ENCODE assay signal across 8 cellular contexts in genomic region chr3:136250226-136250861, GRCh38. TPM values are rescaled to one million over a fixed set of nuclear protein-coding genes. Genes with fewer than 3 reads are reported as not detected.
DNase-seq lines count a peak whose midpoint lies in the region; ATAC-seq and TF ChIP-seq lines count a peak whose summit lies in the region.

Gene PCCB, plus strand, starts transcription at chr3:136250340. Its CDS starts 36 bp downstream, at chr3:136250376.

- DNase-seq in DMS79 treated with DMSO at 0.1 percent for 48 hours (lab: John Stamatoyannopoulos, UW): peak; percentile 93
- peak; percentile 91 for DNase-seq in KG1 (lab: John Stamatoyannopoulos, UW)
- peak; percentile 91 for DNase-seq in activated T-cell treated with anti-CD3 and anti-CD28 coated beads, Interleukin-2, amount 50 U/mL, for 4 hours
- DNase-seq in stimulated activated CD8-positive, alpha-beta memory T cell treated with anti-CD3 and anti-CD28 coated beads, Interleukin-7, amount 100 ng/mL, for 4 hours (ENCODE audit: low read depth in 2 of 2): peak; percentile 88 to 89

- H3K4me3 Mint-ChIP-seq in activated T-cell treated with anti-CD3 and anti-CD28 coated beads, Interleukin-2, amount 50 U/mL, for 4 hours: peak within 1 kb of the TSS; percentile 93

- H3K4me3 ChIP-seq in muscle layer of duodenum (ENCODE audit: low read depth in 1 of 2, low read length in 2 of 2): peak within 1 kb of the TSS; percentile 84 to 91

- H3K4me1 ChIP-seq in muscle layer of duodenum (ENCODE audit: control insufficient read depth in 1 of 2, insufficient read depth in 2 of 2, low read length in 2 of 2): peaks cover 8 to 16% of the 10 kb centered on the region in 2 donors

- H3K27me3 Mint-ChIP-seq in activated T-cell treated with anti-CD3 and anti-CD28 coated beads, Interleukin-2, amount 50 U/mL, for 4 hours (ENCODE audit: low read depth): no peaks in the 10 kb centered on the region

- peak within 1 kb of the TSS; percentile 85 for H3K27ac ChIP-seq in muscle layer of duodenum (ENCODE audit: low read length)

- no peaks in the 10 kb centered on the region for H3K27me3 ChIP-seq in muscle layer of duodenum (ENCODE audit: low read depth, low read length)

- ATAC-seq in GM21723 (IDR thresholded peaks at IDR 0.05; ENCODE audit: unreplicated experiment) (peak; percentile 96), esophagus mucosa (peak; percentile 99)
- peak; percentile 100 for ATAC-seq in activated T-cell treated with anti-CD3 and anti-CD28 coated beads, Interleukin-2, amount 50 U/mL, for 4 hours

- H3K9me3 ChIP-seq in muscle layer of duodenum (ENCODE audit: control insufficient read depth in 1 of 2, low read length in 2 of 2): no peaks in the 10 kb centered on the region

- H3K36me3 Mint-ChIP-seq in activated T-cell treated with anti-CD3 and anti-CD28 coated beads, Interleukin-2, amount 50 U/mL, for 4 hours (ENCODE audit: insufficient read depth): no peaks in the 10 kb centered on the region

- peaks cover 19% of the 10 kb centered on the region for H3K4me1 Mint-ChIP-seq in activated T-cell treated with anti-CD3 and anti-CD28 coated beads, Interleukin-2, amount 50 U/mL, for 4 hours (ENCODE audit: low read depth)

- no peaks in the 10 kb centered on the region for H3K36me3 ChIP-seq in muscle layer of duodenum (ENCODE audit: control insufficient read depth in 1 of 2, insufficient read depth in 2 of 2, low read length in 2 of 2)

- H3K9me3 Mint-ChIP-seq in activated T-cell treated with anti-CD3 and anti-CD28 coated beads, Interleukin-2, amount 50 U/mL, for 4 hours: no peaks in the 10 kb centered on the region

TF ChIP-seq in PFSK-1, 5 proteins besides CTCF, POLR2A, EP300 and RAD21:
- TF ChIP-seq POLR2AphosphoS5 (IDR thresholded peaks at IDR 0.05; ENCODE audit: low read depth, low read length) (peak; percentile 88), FOXP2 (optimal IDR thresholded peaks at IDR 0.05; ENCODE audit: borderline replicate concordance, extremely low read depth, extremely low read length, insufficient read depth) (peak; percentile 36), TAF1 (IDR thresholded peaks at IDR 0.05; ENCODE audit: borderline replicate concordance, insufficient read depth, low read length) (peak; percentile 43; the same call in 1 of the 2 replicates), SIN3A (IDR thresholded peaks at IDR 0.05; ENCODE audit: borderline replicate concordance, insufficient read depth, low read length) (no peak), REST (IDR thresholded peaks at IDR 0.05; ENCODE audit: insufficient read depth in 1 of 2, low read depth in 2 of 2, low read length in 2 of 2) (no peak)
TF ChIP-seq in PFSK-1: peak in this region for 3.

RNA-seq across cellular contexts. Expression of gene PCCB, which starts in this region (rescaled TPM):
- 56.1 TPM for polyA plus RNA-seq in PFSK-1 (2012; ENCODE audit: insufficient read length, low read depth)
- total RNA-seq in activated T-cell treated with anti-CD3 and anti-CD28 coated beads, Interleukin-2, amount 50 U/mL, for 4 hours: 10 to 100 TPM; 31.2 to 40.5 (median 38.5) TPM
- total RNA-seq in esophagus mucosa: 32.0 TPM

Comparison
In these comparisons a context has a peak if more than half of its experiments do, and no peak if none do; other contexts are left out.
1. Peak in every context shown above with its lines: DNase-seq, ATAC-seq, H3K4me3 ChIP-seq and H3K27ac ChIP-seq.